In the genomic region with DNA sequence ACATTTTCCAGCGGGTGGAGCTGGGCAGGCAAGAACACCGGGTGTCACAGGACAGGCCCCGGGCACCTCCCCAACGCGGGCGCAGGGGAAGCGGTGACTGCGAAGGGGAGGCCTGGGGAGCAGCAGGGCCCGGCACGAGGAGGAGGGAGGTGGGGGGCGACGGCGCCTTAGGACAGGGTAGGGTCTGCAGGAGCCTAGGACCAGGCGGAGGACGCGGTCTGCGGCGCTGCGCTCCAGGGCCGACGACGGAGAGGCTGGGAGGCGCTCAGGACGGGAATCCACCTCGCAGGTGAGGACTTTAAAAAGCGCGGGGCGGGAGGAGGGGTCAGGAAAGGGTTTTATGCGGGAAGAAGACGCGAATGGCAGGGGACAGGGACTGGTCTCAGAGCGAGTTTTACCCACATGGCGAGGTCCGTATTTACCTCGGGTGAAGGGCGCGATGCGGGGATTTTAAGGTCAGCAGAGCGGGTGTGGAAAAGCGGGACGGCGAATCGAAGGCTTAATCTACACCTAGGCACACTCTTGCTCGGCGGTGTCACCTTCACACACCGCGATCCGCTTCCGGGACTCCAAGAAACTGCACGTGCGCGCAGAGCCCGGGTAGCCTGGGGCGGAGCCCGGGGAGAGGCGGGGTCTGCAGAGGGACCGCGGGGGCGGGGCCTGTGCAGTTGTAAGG, we compare ENCODE assay signal across 10 cellular contexts. TPM values are rescaled to one million over a fixed set of nuclear protein-coding genes. Genes with fewer than 3 reads are reported as not detected.
DNase-seq lines count a peak whose midpoint lies in the region; ATAC-seq and TF ChIP-seq lines count a peak whose summit lies in the region.
"Had no signal": no experiment of that assay in that cellular context is flagged by ENCODE, and none has a peak within 500 bp of the region (broad histone marks: within the 10 kb centered on the region; RNA-seq: fewer than 3 reads in every experiment).

No MANE protein-coding gene starts in this region.

- H3K9me3 Mint-ChIP-seq in CD8-positive, alpha-beta T cell: peaks cover 23% of the 10 kb centered on the region
- peaks cover 45% of the 10 kb centered on the region for H3K9me3 Mint-ChIP-seq in nephron

- POLR2A ChIA-PET in CD8-positive, alpha-beta T cell (lab: Charles Lee): interaction anchor here (0.7 kb wide), 1 partner anchor 32 kb away, joined by 3 read pairs; no protein-coding TSS in a partner anchor

- intact Hi-C loops in CD8-positive, alpha-beta T cell (cut with DNase I, micrococcal nuclease): no loop called here

- no peak overlapping the region for H3K4me3 ChIP-seq in CD8-positive, alpha-beta T cell (ENCODE audit: low read depth, low read length)
- peak overlapping the region; percentile 36 for H3K4me3 ChIP-seq in epithelial cell of esophagus (ENCODE audit: low read length)
- H3K4me3 ChIP-seq: thoracic aorta had no signal

- peaks cover 12% of the 10 kb centered on the region for H3K9me3 ChIP-seq in CD8-positive, alpha-beta T cell (ENCODE audit: low read length)

- TF ChIP-seq CTCF in CD8-positive, alpha-beta T cell (IDR thresholded peaks at IDR 0.05): no peak
- TF ChIP-seq CTCF in epithelial cell of esophagus (IDR thresholded peaks at IDR 0.05; ENCODE audit: insufficient read depth, low read depth, low read length, missing control alignments): no peak
- TF ChIP-seq CTCF in nephron (IDR thresholded peaks at IDR 0.05; ENCODE audit: unreplicated experiment in 3 of 3): no peak
- TF ChIP-seq CTCF in omental fat pad (IDR thresholded peaks at IDR 0.05): no peak

- DNase-seq in CD8-positive, alpha-beta T cell: no peak
- DNase-seq in NCI-H2029 treated with DMSO at 0.1 percent for 48 hours (lab: John Stamatoyannopoulos, UW) (peak; percentile 30), epithelial cell of esophagus (ENCODE audit: low read depth) (peak; percentile 24), dedifferentiated amniotic fluid mesenchymal stem cell (ENCODE audit: extremely low spot score) (no peak), omental fat pad (ENCODE audit: low spot score) (no peak), NCI-H187 (lab: John Stamatoyannopoulos, UW) (no peak)
- DNase-seq in NK-92 treated with Interleukin-12 subunit alpha and Interleukin-12 subunit beta, amount 100 ng/mL, for 24 hours (lab: John Stamatoyannopoulos, UW): no peak

- peaks cover 11% of the 10 kb centered on the region for H3K27me3 Mint-ChIP-seq in CD8-positive, alpha-beta T cell (ENCODE audit: low read depth)
- peaks cover 17% of the 10 kb centered on the region for H3K27me3 Mint-ChIP-seq in nephron (ENCODE audit: low read depth)

- ATAC-seq in CD8-positive, alpha-beta T cell: no peak
- no peak for ATAC-seq in omental fat pad (ENCODE audit: low FRiP score)

- no peaks in the 10 kb centered on the region for H3K36me3 ChIP-seq in CD8-positive, alpha-beta T cell (ENCODE audit: insufficient read depth, low read length)
- H3K36me3 ChIP-seq: thoracic aorta had no signal

- no peak overlapping the region for H3K27ac Mint-ChIP-seq in CD8-positive, alpha-beta T cell
- no peak overlapping the region for H3K27ac Mint-ChIP-seq in nephron

- CTCF ChIA-PET in CD8-positive, alpha-beta T cell (lab: Charles Lee): no interaction called here

- H3K4me3 Mint-ChIP-seq in CD8-positive, alpha-beta T cell: peak overlapping the region; percentile 35
- H3K4me3 Mint-ChIP-seq in nephron: peak overlapping the region; percentile 78 to 83 (median 81)

- peaks cover 24% of the 10 kb centered on the region for H3K36me3 Mint-ChIP-seq in CD8-positive, alpha-beta T cell
- H3K36me3 Mint-ChIP-seq in nephron (ENCODE audit: low read depth): peaks cover 26% of the 10 kb centered on the region

- peaks cover 5% of the 10 kb centered on the region for H3K4me1 Mint-ChIP-seq in CD8-positive, alpha-beta T cell (ENCODE audit: low read depth)
- H3K4me1 Mint-ChIP-seq in nephron: no peaks in the 10 kb centered on the region

- no peak overlapping the region for H3K27ac ChIP-seq in CD8-positive, alpha-beta T cell (ENCODE audit: low read depth, low read length)
- H3K27ac ChIP-seq: thoracic aorta had no signal

- no peaks in the 10 kb centered on the region for H3K27me3 ChIP-seq in CD8-positive, alpha-beta T cell (ENCODE audit: insufficient read depth, low read length)

- H3K4me1 ChIP-seq in CD8-positive, alpha-beta T cell (ENCODE audit: insufficient read depth, low read length): no peaks in the 10 kb centered on the region

RNA-seq across cellular contexts. Expression of a gene that starts 13.5 kb away (rescaled TPM):
- total RNA-seq in CD8-positive, alpha-beta T cell: not detected
- not detected for total RNA-seq in omental fat pad
- total RNA-seq: pulmonary artery endothelial cell, thoracic aorta had no signal

RNA-seq across cellular contexts. Expression of a gene that starts 44.3 kb away (rescaled TPM):
- total RNA-seq in CD8-positive, alpha-beta T cell: not detected
- total RNA-seq in omental fat pad: not detected
- total RNA-seq: pulmonary artery endothelial cell, thoracic aorta had no signal

RNA-seq across cellular contexts. Expression of a gene that starts 45.2 kb away (rescaled TPM):
- 10 to 100 TPM; 50.8 to 53.3 TPM for total RNA-seq in CD8-positive, alpha-beta T cell
- 10 to 100 TPM; 28.6 to 76.1 (median 49.6) TPM for total RNA-seq in omental fat pad

Comparison
In these comparisons a context has a peak if more than half of its experiments do, and no peak if none do; other contexts are left out.
1. DNase-seq: peak in NCI-H2029 treated with DMSO at 0.1 percent for 48 hours (single experiment) and epithelial cell of esophagus (single experiment); none in CD8-positive, alpha-beta T cell (0 of 7), dedifferentiated amniotic fluid mesenchymal stem cell (single experiment), NK-92 treated with Interleukin-12 subunit alpha and Interleukin-12 subunit beta, amount 100 ng/mL, for 24 hours (single experiment), omental fat pad (single experiment) and NCI-H187 (0 of 2).